ENCODE assay signal across 8 cellular contexts in the genomic region with DNA sequence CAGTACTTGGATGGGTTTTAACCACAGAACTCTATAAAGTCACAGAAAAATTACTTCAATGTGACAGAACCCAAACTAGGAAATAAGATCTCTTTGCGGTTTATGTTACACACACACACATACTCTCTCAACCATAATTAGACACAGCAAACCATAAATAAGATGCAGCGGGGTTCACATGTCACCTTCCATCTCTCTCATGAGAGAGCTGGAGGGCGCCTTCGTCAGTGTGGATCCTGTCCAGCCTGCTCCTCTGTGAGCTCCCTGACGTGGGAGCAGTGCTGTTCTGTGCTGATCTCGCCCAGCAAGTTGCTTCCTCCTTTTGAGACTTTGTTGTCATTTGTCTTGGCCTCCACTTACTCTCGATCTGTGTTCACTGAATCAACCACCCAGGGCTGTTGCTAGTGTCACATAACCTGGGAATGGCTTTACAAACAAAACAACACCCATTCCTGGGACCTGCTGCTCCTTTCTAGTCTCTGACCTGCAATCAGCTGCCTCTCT.
A peak's percentile ranks its signal among the peaks of the same experiment; 100 is the strongest.
DNase-seq lines count a peak whose midpoint lies in the region; ATAC-seq and TF ChIP-seq lines count a peak whose summit lies in the region.

No MANE protein-coding gene starts in this region.

- H3K4me3 Mint-ChIP-seq in T-helper 17 cell, result no peak overlapping the region

- H2AFZ ChIP-seq in mammary epithelial cell (ENCODE audit: low read depth, low read length), result no peak overlapping the region
- peak overlapping the region; percentile 62 for H2AFZ ChIP-seq in neuronal stem cell (ENCODE audit: low read length)

- no peaks in the 10 kb centered on the region for H3K36me3 Mint-ChIP-seq in T-helper 17 cell (ENCODE audit: low read depth)

- no peaks in the 10 kb centered on the region for H4K20me1 ChIP-seq in mammary epithelial cell (ENCODE audit: insufficient read depth, low read length)

- no peaks in the 10 kb centered on the region for H3K79me1 ChIP-seq in neuronal stem cell (ENCODE audit: low read depth, low read length)

- no peak overlapping the region for H3K4me3 ChIP-seq in mammary epithelial cell (replicated peaks in 1 of 3; ENCODE audit: insufficient read depth in 1 of 3, low read depth in 2 of 3, low read length in 3 of 3)
- H3K4me3 ChIP-seq in neuronal stem cell (ENCODE audit: low read length in 2 of 2), result no peak overlapping the region

- no peaks in the 10 kb centered on the region for H3K79me2 ChIP-seq in mammary epithelial cell (ENCODE audit: insufficient read depth, low read length)

- H2BK12ac ChIP-seq in neuronal stem cell (ENCODE audit: low read length), result no peak overlapping the region

- no peak overlapping the region for H3K9ac ChIP-seq in mammary epithelial cell (ENCODE audit: insufficient read depth, low read length)
- no peak overlapping the region for H3K9ac ChIP-seq in neuronal stem cell (ENCODE audit: low read depth, low read length, poor library complexity)

- intact Hi-C loops in mammary epithelial cell (cut with micrococcal nuclease), result no loop called here

- no peak overlapping the region for H3K18ac ChIP-seq in neuronal stem cell (ENCODE audit: low read length)

- CTCF ChIA-PET in mammary epithelial cell (lab: Charles Lee; ENCODE audit: low non-redundant PET), result no interaction called here

- no peaks in the 10 kb centered on the region for H3K27me3 ChIP-seq in mammary epithelial cell (ENCODE audit: insufficient read depth, low read length)
- H3K27me3 ChIP-seq in neuronal stem cell (ENCODE audit: control insufficient read depth in 3 of 3, insufficient read depth in 3 of 3, low read depth in 1 of 3, low read length in 3 of 3), result no peaks in the 10 kb centered on the region

- peaks cover 14% of the 10 kb centered on the region for H3K27me3 Mint-ChIP-seq in T-helper 17 cell

- no TSS peak for BruUV-seq in mammary epithelial cell (replicated peaks; lab: Mats Ljungman, UMichigan)

- no peak overlapping the region for H2BK15ac ChIP-seq in neuronal stem cell (ENCODE audit: low read length)

- no peak overlapping the region for H2BK5ac ChIP-seq in neuronal stem cell (ENCODE audit: low read length)

- ATAC-seq in HG02981 (IDR thresholded peaks at IDR 0.05; ENCODE audit: unreplicated experiment) (peak; percentile 64), T-helper 17 cell (peak; percentile 30), GM21360 (IDR thresholded peaks at IDR 0.05; ENCODE audit: unreplicated experiment) (no peak)

- no peak overlapping the region for H3K23ac ChIP-seq in neuronal stem cell (ENCODE audit: low read depth, low read length, poor library complexity)

- no peak overlapping the region for H3K4ac ChIP-seq in neuronal stem cell (ENCODE audit: low read length)

- H3K27ac ChIP-seq in mammary epithelial cell (ENCODE audit: insufficient read depth, low read depth, low read length) (no peak overlapping the region), neuronal stem cell (replicated peaks; ENCODE audit: low read length) (no peak overlapping the region)

- no peak overlapping the region for H2BK120ac ChIP-seq in neuronal stem cell (ENCODE audit: low read depth, low read length)

- H2AK5ac ChIP-seq in neuronal stem cell (ENCODE audit: low read depth, low read length), result no peak overlapping the region

- H3K36me3 ChIP-seq in mammary epithelial cell (ENCODE audit: insufficient read depth, low read length) (no peaks in the 10 kb centered on the region), neuronal stem cell (replicated peaks in 1 of 2; ENCODE audit: control insufficient read depth in 2 of 2, insufficient read depth in 2 of 2, low read length in 2 of 2) (no peaks in the 10 kb centered on the region)

- in situ Hi-C loops in T47D (cut with HindIII; ENCODE audit: low pct_unique_long_range_greater_than_20kb, low sequenced_read_pairs) (no loop called here), mammary epithelial cell (cut with MboI; ENCODE audit: low sequenced_read_pairs in 2 of 2) (no loop called here)

- peak; percentile 9 to 71 for DNase-seq in T47D (ENCODE audit: low read depth in 1 of 2, low spot score in 1 of 2)
- no peak for DNase-seq in mammary epithelial cell
- DNase-seq in T-helper 17 cell, result no peak
- no peak for DNase-seq in neuronal stem cell (ENCODE audit: low spot score)
- no peak for DNase-seq in mesenteric fat pad (ENCODE audit: low spot score)
- DNase-seq in hippocampal formation (lab: John Stamatoyannopoulos, UW), result no peak

- WGBS in mammary epithelial cell (ENCODE audit: low coverage, missing lambda C conversion rate), result 45% methylated on average over 7 of the region's 7 CpGs
- WGBS in neuronal stem cell (ENCODE audit: extremely low coverage in 2 of 2, insufficient read length in 2 of 2, insufficient replicate concordance in 1 of 2), 2 donors, result no CpG with 5 or more reads among the region's 7 CpGs

- H3K9me3 ChIP-seq in mammary epithelial cell (replicated peaks; ENCODE audit: insufficient read depth, low read length), result no peaks in the 10 kb centered on the region
- no peaks in the 10 kb centered on the region for H3K9me3 ChIP-seq in T-helper 17 cell (ENCODE audit: control insufficient read depth, low read length, poor library complexity, severe bottlenecking)
- peaks cover 0 to 11% of the 10 kb centered on the region in 2 donors for H3K9me3 ChIP-seq in neuronal stem cell (replicated peaks in 1 of 2; ENCODE audit: control insufficient read depth in 2 of 2, insufficient read depth in 1 of 2, low read depth in 1 of 2, low read length in 2 of 2)

- no peak overlapping the region for H3K27ac Mint-ChIP-seq in T-helper 17 cell

- no peaks in the 10 kb centered on the region for H3K4me1 ChIP-seq in mammary epithelial cell (ENCODE audit: insufficient read depth, low read length)
- H3K4me1 ChIP-seq in neuronal stem cell (ENCODE audit: control insufficient read depth in 2 of 2, insufficient read depth in 1 of 2, low read depth in 1 of 2, low read length in 2 of 2), result peaks cover 0 to 2% of the 10 kb centered on the region in 2 donors

- no peak overlapping the region for H3K14ac ChIP-seq in neuronal stem cell (ENCODE audit: low read length)

- no peak for TF ChIP-seq CTCF in mammary epithelial cell (conservative IDR thresholded peaks at IDR 0.05 in 1 of 2, IDR thresholded peaks at IDR 0.05 in 1 of 2; ENCODE audit: extremely low read depth in 1 of 2, insufficient read depth in 1 of 2, low read depth in 1 of 2, low read length in 2 of 2)

- H3K4me2 ChIP-seq in mammary epithelial cell (ENCODE audit: insufficient read depth, low read depth, low read length) (no peak overlapping the region), neuronal stem cell (ENCODE audit: insufficient read depth, low read length, poor library complexity, severe bottlenecking) (no peak overlapping the region)

- H4K8ac ChIP-seq in neuronal stem cell (ENCODE audit: low read depth, low read length), result no peak overlapping the region

- no peak overlapping the region for H4K91ac ChIP-seq in neuronal stem cell (ENCODE audit: low read depth, low read length, poor library complexity)

- H3K4me1 Mint-ChIP-seq in T-helper 17 cell, result peaks cover 8% of the 10 kb centered on the region

- dilution Hi-C loops in mammary epithelial cell (cut with HindIII; ENCODE audit: low sequenced_read_pairs), result no loop called here

Comparison
In these comparisons a context has a peak if more than half of its experiments do, and no peak if none do; other contexts are left out.
1. DNase-seq: peak in T47D (2 of 2); none in mammary epithelial cell (single experiment), T-helper 17 cell (0 of 3), neuronal stem cell (single experiment), mesenteric fat pad (single experiment) and hippocampal formation (0 of 2).